9 cellular contexts compared by ENCODE assay signal in the genomic region with DNA sequence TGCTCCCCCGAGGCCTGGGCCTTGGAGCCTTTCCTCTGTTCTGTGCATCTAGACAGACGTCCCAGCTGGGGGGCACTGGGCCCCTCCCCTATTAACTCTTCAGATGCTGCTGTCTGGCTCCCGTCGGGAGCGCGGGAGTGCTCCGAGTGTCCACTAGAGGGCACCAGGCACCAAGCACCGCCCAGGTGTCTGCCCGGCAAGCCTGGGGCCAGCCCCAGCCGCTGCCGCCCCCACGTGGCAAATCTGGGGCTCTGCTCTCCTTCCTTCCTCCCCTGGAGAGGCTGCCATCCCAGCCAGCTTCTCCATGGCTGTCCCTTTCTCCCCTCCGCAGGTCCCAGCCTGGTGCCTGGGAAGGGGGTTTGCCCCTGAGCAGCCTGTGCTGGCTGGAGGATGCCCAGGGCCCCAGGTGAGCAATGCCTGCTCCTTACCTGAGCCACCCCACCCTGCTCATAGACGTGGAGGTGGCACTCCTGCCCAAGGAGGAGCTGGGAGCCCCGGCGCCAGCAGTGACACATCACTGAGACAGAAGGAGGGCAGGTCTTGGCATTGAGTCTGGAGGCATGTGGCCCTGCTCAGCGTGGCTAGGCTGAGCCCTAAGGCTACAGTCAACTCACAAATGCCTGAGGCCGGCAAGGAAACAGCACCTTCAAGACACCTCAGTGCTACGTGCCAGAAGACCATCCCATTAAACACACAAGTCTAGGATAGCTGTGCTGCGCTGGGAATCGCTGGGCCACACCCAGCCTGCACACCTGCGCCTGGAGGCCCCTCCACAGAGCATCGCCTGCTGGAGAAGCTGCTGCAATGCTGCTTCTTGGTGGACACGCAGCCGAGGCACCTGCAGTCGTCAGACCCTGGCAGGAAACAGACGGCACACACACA. TPM values are rescaled to one million over a fixed set of nuclear protein-coding genes. Genes with fewer than 3 reads are reported as not detected.
DNase-seq lines count a peak whose midpoint lies in the region; ATAC-seq, FAIRE-seq and TF ChIP-seq lines count a peak whose summit lies in the region.
"Had no signal": no experiment of that assay in that cellular context is flagged by ENCODE, and none has a peak within 500 bp of the region (broad histone marks: within the 10 kb centered on the region; RNA-seq: fewer than 3 reads in every experiment).

No MANE protein-coding gene starts in this region.

- intact Hi-C loops in pancreas (cut with DNase I) (no loop called here), tibial artery (cut with DNase I; ENCODE audit: low total_unique reads) (loop anchor here (10.0 kb wide), 1 partner anchor 174 kb away; no protein-coding TSS in a partner anchor)

- ATAC-seq in pancreas: peak; percentile 80 to 93 (median 89)

- WGBS in GM23248 (ENCODE audit: low coverage in 1 of 2, low lambda C conversion rate in 2 of 2, missing lambda C conversion rate in 2 of 2), 2 experiments: 23% methylated on average over 27 of the region's 27 CpGs
- 29% methylated on average over 23 of the region's 27 CpGs for WGBS in SK-N-SH (ENCODE audit: low lambda C conversion rate)
- 24 to 35% methylated on average over 21 to 27 of the region's 27 CpGs for WGBS in pancreas, 2 donors

- no peaks in the 10 kb centered on the region for H4K20me1 ChIP-seq in GM23248 (ENCODE audit: insufficient read depth)
- no peaks in the 10 kb centered on the region for H4K20me1 ChIP-seq in SK-N-SH (ENCODE audit: insufficient read depth)

- peak overlapping the region; percentile 95 for H3K27ac Mint-ChIP-seq in activated naive CD4-positive, alpha-beta T cell treated with anti-CD3 and anti-CD28 coated beads, Interleukin-2, amount 10 ng/mL, durations not matched to agents 7 days and 5 days

- H3K4me1 ChIP-seq in GM23248 (ENCODE audit: insufficient read depth) (0 out of 2 replicates have a peak, but pooled peaks cover 3% of the 10 kb centered on the region), SK-N-SH (ENCODE audit: control insufficient read depth in 1 of 2, insufficient read depth in 2 of 2, low read depth in 1 of 2, low read length in 1 of 2) (peaks cover 0 to 63% of the 10 kb centered on the region in 2 experiments; a peak in 1 of 4 replicates), pancreas (no peaks in the 10 kb centered on the region), tibial artery (peaks cover 0 to 15% (median 7%) of the 10 kb centered on the region in 4 donors)

- DNase-seq in DMS 273 (lab: John Stamatoyannopoulos, UW; ENCODE audit: unreplicated experiment) (peak; percentile 95), GM23248 (peak; percentile 92), NCI-H1105 (lab: John Stamatoyannopoulos, UW) (peak; percentile 64), SK-N-SH (peak; percentile 99), glomerular visceral epithelial cell (ENCODE audit: extremely low spot score) (peak; percentile 89), pancreas (peak; percentile 80 to 96 (median 89)), tibial artery (peak; percentile 67 to 84)
- peak; percentile 90 for DNase-seq in activated naive CD4-positive, alpha-beta T cell treated with anti-CD3 and anti-CD28 coated beads, Interleukin-2, amount 10 ng/mL, durations not matched to agents 7 days and 5 days

- H3K9ac ChIP-seq in GM23248 (no peak overlapping the region), SK-N-SH (no peak overlapping the region)

- H3K4me3 Mint-ChIP-seq in activated naive CD4-positive, alpha-beta T cell treated with anti-CD3 and anti-CD28 coated beads, Interleukin-2, amount 10 ng/mL, durations not matched to agents 7 days and 5 days: peak overlapping the region; percentile 83

- H3K4me3 ChIP-seq in GM23248 (no peak overlapping the region), SK-N-SH (ENCODE audit: low read depth in 2 of 2, low read length in 1 of 2) (peak overlapping the region; percentile 10 to 40; a peak in 2 of 4 replicates), pancreas (peak overlapping the region in 1 of 4 donors; percentile 0), tibial artery (no peak overlapping the region)

- H3K9me3 ChIP-seq in GM23248 (ENCODE audit: low read depth) (no peaks in the 10 kb centered on the region), SK-N-SH (no peaks in the 10 kb centered on the region), pancreas (no peaks in the 10 kb centered on the region), tibial artery (no peaks in the 10 kb centered on the region)

- H3K4me2 ChIP-seq in GM23248 (ENCODE audit: unreplicated experiment): peak overlapping the region; percentile 28
- 0 out of 2 replicates have a peak overlapping the region, but pooled peaks have one; percentile 39 for H3K4me2 ChIP-seq in SK-N-SH

- no peaks in the 10 kb centered on the region for H3K9me3 Mint-ChIP-seq in activated naive CD4-positive, alpha-beta T cell treated with anti-CD3 and anti-CD28 coated beads, Interleukin-2, amount 10 ng/mL, durations not matched to agents 7 days and 5 days

- POLR2A ChIA-PET in SK-N-SH (lab: Yijun Ruan, JAX): interaction anchor here (0.5 to 1.8 kb wide), 9 partner anchors 10 to 210 kb away, joined by 3 to 7 read pairs (median 4); no protein-coding TSS in a partner anchor

- in situ Hi-C loops in GM23248 (cut with MboI): no loop called here

- H3K27me3 ChIP-seq in GM23248 (replicated peaks; ENCODE audit: insufficient read depth): no peaks in the 10 kb centered on the region
- H3K27me3 ChIP-seq in SK-N-SH (ENCODE audit: insufficient read depth): no peaks in the 10 kb centered on the region
- no peaks in the 10 kb centered on the region for H3K27me3 ChIP-seq in pancreas
- peaks cover 0 to 19% of the 10 kb centered on the region in 2 donors for H3K27me3 ChIP-seq in tibial artery

- H3K4me1 Mint-ChIP-seq in activated naive CD4-positive, alpha-beta T cell treated with anti-CD3 and anti-CD28 coated beads, Interleukin-2, amount 10 ng/mL, durations not matched to agents 7 days and 5 days: peaks cover 50% of the 10 kb centered on the region

- TF ChIP-seq EP300 in SK-N-SH (IDR thresholded peaks at IDR 0.05; ENCODE audit: borderline replicate concordance in 1 of 2, low read depth in 1 of 2, low read length in 1 of 2): no peak

- H3K79me2 ChIP-seq in GM23248 (ENCODE audit: insufficient read depth): no peaks in the 10 kb centered on the region
- H3K79me2 ChIP-seq in SK-N-SH (ENCODE audit: insufficient read depth): no peaks in the 10 kb centered on the region

- H3F3A ChIP-seq in GM23248 (ENCODE audit: insufficient read depth) (no peaks in the 10 kb centered on the region), SK-N-SH (replicated peaks; ENCODE audit: insufficient read depth) (peaks cover 7% of the 10 kb centered on the region)

- H3K9me2 ChIP-seq in GM23248 (ENCODE audit: insufficient read depth) (no peaks in the 10 kb centered on the region), SK-N-SH (no peaks in the 10 kb centered on the region)

- peak; percentile 100 for TF ChIP-seq CTCF in SK-N-SH (IDR thresholded peaks at IDR 0.05)
- peak; percentile 100 for TF ChIP-seq CTCF in pancreas (IDR thresholded peaks at IDR 0.05)
- peak; percentile 97 to 98 for TF ChIP-seq CTCF in tibial artery (IDR thresholded peaks at IDR 0.05)

- peaks cover 28% of the 10 kb centered on the region for H3K27me3 Mint-ChIP-seq in activated naive CD4-positive, alpha-beta T cell treated with anti-CD3 and anti-CD28 coated beads, Interleukin-2, amount 10 ng/mL, durations not matched to agents 7 days and 5 days

- H3K36me3 ChIP-seq in GM23248 (ENCODE audit: low read depth) (no peaks in the 10 kb centered on the region), SK-N-SH (replicated peaks in 1 of 2; ENCODE audit: control insufficient read depth in 1 of 2, insufficient read depth in 2 of 2, low read length in 1 of 2) (no peaks in the 10 kb centered on the region), pancreas (no peaks in the 10 kb centered on the region), tibial artery (no peaks in the 10 kb centered on the region)

- no peaks in the 10 kb centered on the region for H3K36me3 Mint-ChIP-seq in activated naive CD4-positive, alpha-beta T cell treated with anti-CD3 and anti-CD28 coated beads, Interleukin-2, amount 10 ng/mL, durations not matched to agents 7 days and 5 days

- H3K27ac ChIP-seq in GM23248 (no peak overlapping the region), SK-N-SH (ENCODE audit: low read depth in 2 of 2, low read length in 1 of 2) (peak overlapping the region in 1 of 2 experiments; percentile 82; a peak in 2 of 4 replicates), pancreas (no peak overlapping the region), tibial artery (no peak overlapping the region)

- TF ChIP-seq RAD21 in SK-N-SH (IDR thresholded peaks at IDR 0.05; ENCODE audit: low read length): peak; percentile 99

- no peak for FAIRE-seq in pancreas (lab: Jason Lieb, UNC)
- FAIRE-seq: endometrium had no signal

- H2AFZ ChIP-seq in GM23248 (peak overlapping the region; percentile 58; the same call in 1 of the 2 replicates), SK-N-SH (ENCODE audit: low read depth) (peak overlapping the region; percentile 64; the same call in 1 of the 2 replicates)

- CTCF ChIA-PET in SK-N-SH (lab: Yijun Ruan, JAX): interaction anchor here (0.6 to 8.9 kb wide), 84 partner anchors 8 to 708 kb away, joined by 3 to 196 read pairs (median 5); a partner anchor contains a TSS
- CTCF ChIA-PET in activated naive CD4-positive, alpha-beta T cell treated with anti-CD3 and anti-CD28 coated beads, Interleukin-2, amount 10 ng/mL, durations not matched to agents 7 days and 5 days (lab: Charles Lee): interaction anchor here (0.6 to 5.3 kb wide), 31 partner anchors 9 to 232 kb away, joined by 3 to 20 read pairs (median 5); no protein-coding TSS in a partner anchor

RNA-seq across cellular contexts. Expression of a gene that starts 19.7 kb away (rescaled TPM):
- total RNA-seq in GM23248 (2014; rRNA removed; shearing (Covaris generic)): not detected in 2 replicates
- polyA plus RNA-seq in GM23248 (2016; fragmentation: Nextera tagmentation; extraction: Ambion mirVana): not detected in 2 replicates
- not detected in 2 replicates for polyA plus RNA-seq in SK-N-SH (2012; rRNA removed)
- 0.04 TPM in 1 of 2 replicates, not detected in the other for polyA plus RNA-seq in SK-N-SH (2012; cell fraction: cytosol; rRNA removed)
- polyA plus RNA-seq in SK-N-SH (2012; cell fraction: nucleus; rRNA removed): not detected in 2 replicates
- not detected for total RNA-seq in pancreas
- under 1 TPM; 0.05 to 0.11 TPM for polyA plus RNA-seq in pancreas

RNA-seq across cellular contexts. Expression of a gene that starts 37.1 kb away (rescaled TPM):
- total RNA-seq in GM23248 (2014; rRNA removed; shearing (Covaris generic)): 30.9 and 32.5 TPM in 2 replicates
- polyA plus RNA-seq in GM23248 (2016; fragmentation: Nextera tagmentation; extraction: Ambion mirVana) (42.3 and 44.4 TPM in 2 replicates), SK-N-SH (2012; rRNA removed) (23.5 and 31.4 TPM in 2 replicates), pancreas (under 1 TPM; 0.53 to 0.77 TPM)
- polyA plus RNA-seq in SK-N-SH (2012; cell fraction: cytosol; rRNA removed): 25.8 and 29.6 TPM in 2 replicates
- polyA plus RNA-seq in SK-N-SH (2012; cell fraction: nucleus; rRNA removed): 13.7 and 15.8 TPM in 2 replicates
- total RNA-seq in pancreas: 1 to 10 TPM in 2 of 6 donors, under 1 TPM in 3, not detected in 1; 0.12 to 1.7 (median 0.82) TPM

Comparison
In these comparisons a context has a peak if more than half of its experiments do, and no peak if none do; other contexts are left out.
1. H3K4me3 ChIP-seq: peak in SK-N-SH (2 of 2); none in GM23248 (single experiment) and tibial artery (0 of 2).
2. RNA of a gene that starts 37.1 kb away (polyA plus RNA-seq): 42.3 to 44.4 TPM in GM23248 and 13.7 to 31.4 TPM in SK-N-SH; 0.53 to 0.77 TPM in pancreas; every median in the first group is over 4 times any median in the second.
3. Peak in every context shown above with its lines, with median percentiles within 50 percentile points of each other: DNase-seq and CTCF ChIP-seq.